Comparison of ENCODE assay signal across 8 cellular contexts in the genomic region with DNA sequence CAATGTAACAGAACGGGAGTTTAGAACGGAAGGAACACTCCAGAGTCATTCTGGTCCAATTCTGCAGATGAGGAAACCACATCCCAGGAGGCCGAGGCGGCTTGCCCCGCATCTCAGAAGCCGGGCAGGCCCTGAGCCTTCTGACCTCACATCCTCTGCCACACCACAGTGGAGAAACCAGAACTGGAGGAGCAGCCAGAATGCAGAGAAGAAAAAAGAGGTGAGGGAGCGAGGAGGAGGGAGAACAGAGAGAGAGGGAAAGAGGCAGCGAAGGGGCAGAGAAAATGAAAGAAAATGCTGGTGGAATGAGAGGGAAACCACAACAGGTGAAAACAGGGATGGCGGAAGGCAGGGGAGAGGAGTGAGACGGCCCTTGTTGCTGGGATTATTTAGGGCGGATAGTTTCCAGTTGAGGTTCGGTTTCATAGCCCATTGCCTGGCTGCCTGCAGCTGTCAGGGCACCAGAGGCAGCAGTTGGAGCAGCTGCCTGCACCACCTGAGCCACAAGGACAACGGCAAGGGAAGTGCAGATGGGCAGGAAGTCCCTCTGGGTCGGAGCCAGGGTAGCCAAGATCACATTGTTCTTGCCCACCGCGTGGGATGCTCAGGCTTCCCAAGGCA. TPM values are rescaled to one million over a fixed set of nuclear protein-coding genes. Genes with fewer than 3 reads are reported as not detected.
DNase-seq lines count a peak whose midpoint lies in the region; ATAC-seq and TF ChIP-seq lines count a peak whose summit lies in the region.
"Had no signal": no experiment of that assay in that cellular context is flagged by ENCODE, and none has a peak within 500 bp of the region (broad histone marks: within the 10 kb centered on the region; RNA-seq: fewer than 3 reads in every experiment).

A gene (plus strand): TSS at position 77 of the 621 bp plus-strand sequence.

- no peak within 1 kb of the TSS for H2BK120ac ChIP-seq in mesenchymal stem cell (ENCODE audit: low read depth, low read length)

- H2BK15ac ChIP-seq in mesenchymal stem cell (ENCODE audit: low read depth, poor library complexity, severe bottlenecking), result no peak within 1 kb of the TSS

- no peaks in the 10 kb centered on the region for H3K4me1 ChIP-seq in mesenchymal stem cell (ENCODE audit: control insufficient read depth, insufficient read depth, low read depth, low read length)
- H3K4me1 ChIP-seq: parathyroid adenoma had no signal

- H3K36me3 ChIP-seq in mesenchymal stem cell (ENCODE audit: control insufficient read depth in 1 of 2, insufficient read depth in 2 of 2, low read depth in 1 of 2, low read length in 2 of 2), result no peaks in the 10 kb centered on the region

- no peak within 1 kb of the TSS for H2AFZ ChIP-seq in mesenchymal stem cell (ENCODE audit: low read depth, low read length)
- H2AFZ ChIP-seq: parathyroid adenoma had no signal

- DNase-seq in NCI-H2196 (lab: John Stamatoyannopoulos, UW; ENCODE audit: unreplicated experiment) (peak; percentile 37), mesenchymal stem cell (no peak), glomerular visceral epithelial cell (ENCODE audit: extremely low spot score) (no peak)
- DNase-seq in effector memory CD8-positive, alpha-beta T cell, result no peak
- no peak for DNase-seq in stimulated activated CD4-positive, alpha-beta T cell treated with anti-CD3 and anti-CD28 coated beads, Interleukin-1b, Interleukin-23, amount 100 ng/mL, for 48 hours

- peaks cover 0 to 9% of the 10 kb centered on the region in 2 donors for H3K27me3 Mint-ChIP-seq in effector memory CD8-positive, alpha-beta T cell

- peak; percentile 66 for ATAC-seq in GM21529 (IDR thresholded peaks at IDR 0.05; ENCODE audit: unreplicated experiment)
- no peak for ATAC-seq in effector memory CD8-positive, alpha-beta T cell (replicated peaks)

- peak within 1 kb of the TSS; percentile 33 for H3K4me3 ChIP-seq in GM12875 (ENCODE audit: low read depth, low read length)
- H3K4me3 ChIP-seq in mesenchymal stem cell (ENCODE audit: insufficient read depth in 1 of 2, low read depth in 1 of 2, low read length in 2 of 2), result no peak within 1 kb of the TSS

- no peak within 1 kb of the TSS for H3K4me2 ChIP-seq in mesenchymal stem cell (ENCODE audit: low read length, poor library complexity, severe bottlenecking)

- H3K4ac ChIP-seq in mesenchymal stem cell (ENCODE audit: low read depth in 1 of 2, low read length in 2 of 2), result no peak within 1 kb of the TSS

- no peaks in the 10 kb centered on the region for H3K36me3 Mint-ChIP-seq in effector memory CD8-positive, alpha-beta T cell (ENCODE audit: insufficient read depth)

- no peak within 1 kb of the TSS for H2AK5ac ChIP-seq in mesenchymal stem cell (ENCODE audit: low read length, severe bottlenecking)

- H3K4me1 Mint-ChIP-seq in effector memory CD8-positive, alpha-beta T cell (ENCODE audit: low read depth in 2 of 2), result peaks cover 10% of the 10 kb centered on the region in 2 donors

- TF ChIP-seq CTCF in GM12875 (IDR thresholded peaks at IDR 0.05; ENCODE audit: borderline replicate concordance, insufficient read depth, low read depth, low read length), result no peak

- peak within 1 kb of the TSS; percentile 35 for H4K8ac ChIP-seq in mesenchymal stem cell (ENCODE audit: low read length)

- no peaks in the 10 kb centered on the region for H3K9me3 ChIP-seq in mesenchymal stem cell (ENCODE audit: control insufficient read depth, low read length)

- 95% methylated on average over 14 of the region's 16 CpGs for WGBS in mesenchymal stem cell

- H3K27me3 ChIP-seq in mesenchymal stem cell (ENCODE audit: control insufficient read depth in 1 of 2, insufficient read depth in 1 of 2, low read length in 2 of 2), result no peaks in the 10 kb centered on the region

- no peak within 1 kb of the TSS for H2BK5ac ChIP-seq in mesenchymal stem cell (ENCODE audit: low read depth, low read length, poor library complexity, severe bottlenecking)

- no peak within 1 kb of the TSS for H3K14ac ChIP-seq in mesenchymal stem cell (ENCODE audit: low read length in 2 of 2)

- no peak within 1 kb of the TSS for H3K23ac ChIP-seq in mesenchymal stem cell (ENCODE audit: low read length in 2 of 2)

- no peak within 1 kb of the TSS for H3K27ac ChIP-seq in mesenchymal stem cell (ENCODE audit: low read length, poor library complexity, severe bottlenecking)
- H3K27ac ChIP-seq: parathyroid adenoma had no signal

- H3K4me3 Mint-ChIP-seq in effector memory CD8-positive, alpha-beta T cell, result peak within 1 kb of the TSS in 1 of 2 donors; percentile 45

- H3K27ac Mint-ChIP-seq in effector memory CD8-positive, alpha-beta T cell, result peak within 1 kb of the TSS in 1 of 2 donors; percentile 21

- H3K9me3 Mint-ChIP-seq in effector memory CD8-positive, alpha-beta T cell, result no peaks in the 10 kb centered on the region

- no peak within 1 kb of the TSS for H2BK12ac ChIP-seq in mesenchymal stem cell (ENCODE audit: low read length in 2 of 2)

- no peak within 1 kb of the TSS for H3K9ac ChIP-seq in mesenchymal stem cell (ENCODE audit: low read length)
- H3K9ac ChIP-seq: parathyroid adenoma had no signal

- no peaks in the 10 kb centered on the region for H3K79me1 ChIP-seq in mesenchymal stem cell (replicated peaks; ENCODE audit: low read length, poor library complexity, severe bottlenecking)

- no peak within 1 kb of the TSS for H3K18ac ChIP-seq in mesenchymal stem cell (ENCODE audit: low read depth in 1 of 2, low read length in 2 of 2)

- H4K91ac ChIP-seq in mesenchymal stem cell (ENCODE audit: low read length), result no peak within 1 kb of the TSS

RNA-seq across cellular contexts. Expression of the gene that starts here (rescaled TPM):
- not detected for polyA plus RNA-seq in mesenchymal stem cell (2013, experiment 1 of 2)
- not detected for polyA plus RNA-seq in mesenchymal stem cell (2013, experiment 2 of 2)
